Comparison of ENCODE assay signal across 10 cellular contexts in the genomic region with DNA sequence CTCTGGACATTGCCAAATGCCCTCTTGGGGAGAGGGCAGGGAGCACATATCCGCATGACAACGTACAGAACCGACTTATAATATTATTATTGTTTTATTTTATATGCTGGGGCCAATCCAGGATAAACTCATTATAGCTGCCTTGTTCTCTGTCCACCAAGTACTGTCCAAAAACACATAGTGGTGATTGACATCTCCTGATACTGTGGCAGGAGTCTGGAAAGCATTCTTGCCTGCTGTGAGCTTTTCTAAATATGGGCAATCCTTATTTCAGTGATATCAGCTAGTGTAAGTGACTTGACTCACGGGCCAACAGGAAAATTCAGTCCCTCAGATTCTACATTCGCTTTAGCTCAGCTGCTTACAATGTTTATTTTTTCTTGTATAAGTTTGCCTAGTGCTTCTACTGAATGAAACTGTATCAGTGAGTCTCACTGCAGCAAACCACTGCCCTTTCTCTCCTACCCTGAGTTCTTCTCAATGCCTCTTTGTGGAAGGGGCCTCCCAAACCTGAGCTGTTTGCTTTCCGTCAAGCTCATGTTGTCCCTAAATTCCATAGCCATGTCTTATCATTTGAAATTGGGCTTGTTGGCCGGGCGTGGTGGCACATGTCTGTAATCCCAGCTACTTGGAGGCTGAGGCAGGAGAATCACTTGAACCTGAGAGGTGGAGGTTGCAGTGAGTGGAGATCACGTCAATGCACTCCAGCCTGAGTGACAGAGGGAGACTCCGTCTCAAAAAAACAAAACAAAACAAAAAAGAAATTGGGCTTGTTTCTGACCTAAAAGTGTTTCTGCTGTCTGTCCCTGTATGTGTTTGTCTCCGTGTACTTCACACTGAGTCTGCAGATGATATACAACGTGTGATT. TPM values are rescaled to one million over a fixed set of nuclear protein-coding genes. Genes with fewer than 3 reads are reported as not detected.
A peak's percentile ranks its signal among the peaks of the same experiment; 100 is the strongest.
DNase-seq lines count a peak whose midpoint lies in the region; FAIRE-seq and TF ChIP-seq lines count a peak whose summit lies in the region.
"Had no signal": no experiment of that assay in that cellular context is flagged by ENCODE, and none has a peak within 500 bp of the region (broad histone marks: within the 10 kb centered on the region; RNA-seq: fewer than 3 reads in every experiment).

No MANE protein-coding gene starts in this region.

- H2AFZ ChIP-seq in H1 (ENCODE audit: low read length) (0 out of 2 replicates have a peak overlapping the region, but pooled peaks have one; percentile 27), neuron (ENCODE audit: low read depth, low read length) (peak overlapping the region; percentile 84)

- H3K27me3 ChIP-seq in H1 (replicated peaks in 1 of 4; ENCODE audit: control insufficient read depth in 3 of 4, extremely low read depth in 1 of 4, insufficient read depth in 3 of 4, low read length in 3 of 4) (no peaks in the 10 kb centered on the region), neuron (ENCODE audit: insufficient read depth, low read length) (no peaks in the 10 kb centered on the region)

- no peak for FAIRE-seq in H1 (lab: Jason Lieb, UNC)
- FAIRE-seq in urothelium cell line (lab: Jason Lieb, UNC), result no peak

- peaks cover 3% of the 10 kb centered on the region; the same call in 1 of the 2 replicates for H3K79me1 ChIP-seq in H1 (ENCODE audit: low read depth, low read length)

- H3K4me3 ChIP-seq in H1 (ENCODE audit: extremely low read depth in 1 of 4, insufficient read depth in 2 of 4, low read depth in 3 of 4, low read length in 4 of 4) (no peak overlapping the region), neuron (ENCODE audit: low read length) (no peak overlapping the region)

- no peak overlapping the region for H4K91ac ChIP-seq in H1 (replicated peaks; ENCODE audit: insufficient read length, low read length)

- H3K79me2 ChIP-seq in H1 (ENCODE audit: control insufficient read depth in 1 of 2, insufficient read depth in 2 of 2, low read length in 2 of 2), result peaks cover 6 to 23% of the 10 kb centered on the region in 2 experiments

- DNase-seq in AG08396 (ENCODE audit: low spot score) (peak; percentile 43), HFFc6 (no peak), H1 (ENCODE audit: low read depth in 1 of 2, low spot score in 2 of 2) (no peak), urothelium cell line (ENCODE audit: low spot score) (no peak), RPMI8226 (no peak), HuH-7 (ENCODE audit: low spot score) (no peak), HUDEP-2 (lab: John Stamatoyannopoulos, UW; ENCODE audit: unreplicated experiment in 76 of 76) (no peak)
- DNase-seq: caudate nucleus, NCI-H1105 treated with DMSO at 0.1 percent for 48 hours had no signal

- peaks cover 4% of the 10 kb centered on the region; the same call in 1 of the 2 replicates for H3K23me2 ChIP-seq in H1 (ENCODE audit: low read depth, low read length)

- CTCF ChIA-PET in H1 (lab: Charles Lee; ENCODE audit: partially characterized antibody), result interaction anchor here (0.8 to 2.4 kb wide), 6 partner anchors 10 to 131 kb away, joined by 3 to 9 read pairs (median 4); no protein-coding TSS in a partner anchor

- H2BK12ac ChIP-seq in H1 (ENCODE audit: low read depth, low read length), result no peak overlapping the region

- no peak overlapping the region for H3K27ac ChIP-seq in H1 (ENCODE audit: low read depth, low read length)

- no peak for TF ChIP-seq EP300 in H1 (IDR thresholded peaks at IDR 0.05; ENCODE audit: borderline replicate concordance in 1 of 2, low read depth in 2 of 2, low read length in 2 of 2)

- H3K4me1 Mint-ChIP-seq in HFFc6 (ENCODE audit: low read depth), result peaks cover 49% of the 10 kb centered on the region

- H2BK20ac ChIP-seq in H1 (ENCODE audit: low read length), result no peak overlapping the region

- H2AK5ac ChIP-seq in H1 (ENCODE audit: low read depth, low read length), result no peak overlapping the region

- no peak overlapping the region for H2BK5ac ChIP-seq in H1 (ENCODE audit: low read depth, low read length)

- H2BK15ac ChIP-seq in H1 (ENCODE audit: low read length), result no peak overlapping the region; the same call in 1 of the 2 replicates

- H3K4me1 ChIP-seq in H1 (replicated peaks in 1 of 4; ENCODE audit: control insufficient read depth in 3 of 4, insufficient read depth in 4 of 4, low read length in 3 of 4), result peaks cover 3 to 12% (median 8%) of the 10 kb centered on the region in 4 experiments; a peak in 6 of 7 replicates
- peaks cover 23% of the 10 kb centered on the region for H3K4me1 ChIP-seq in neuron (ENCODE audit: insufficient read depth, low read length)

- H3K14ac ChIP-seq in H1 (ENCODE audit: insufficient read length), result no peak overlapping the region

- H4K5ac ChIP-seq in H1 (ENCODE audit: insufficient read length, low read depth, low read length), result no peak overlapping the region

- no peak for TF ChIP-seq RAD21 in H1 (IDR thresholded peaks at IDR 0.05 in 1 of 2, conservative IDR thresholded peaks at IDR 0.05 in 1 of 2; ENCODE audit: low read depth in 2 of 2, low read length in 2 of 2)

- peak overlapping the region; percentile 93; the same call in 1 of the 2 replicates for H3K27ac Mint-ChIP-seq in HFFc6

- peak overlapping the region in 1 of 2 experiments; percentile 76; a peak in 1 of 4 replicates for H3K4me2 ChIP-seq in H1 (ENCODE audit: insufficient read depth in 1 of 2, low read depth in 2 of 2, low read length in 2 of 2)

- no peak overlapping the region for H4K8ac ChIP-seq in H1 (ENCODE audit: extremely low read depth, insufficient read depth, low read length)

- TF ChIP-seq CTCF in HFFc6 (IDR thresholded peaks at IDR 0.05) (no peak), H1 (IDR thresholded peaks at IDR 0.05; ENCODE audit: control extremely low read depth in 1 of 3, insufficient read depth in 1 of 3, low read depth in 1 of 3, low read length in 3 of 3) (no peak)

- no peak overlapping the region for H3K56ac ChIP-seq in H1 (replicated peaks; ENCODE audit: insufficient read length, low read depth, low read length)

- peaks cover 1 to 3% of the 10 kb centered on the region in 2 experiments for H4K20me1 ChIP-seq in H1 (replicated peaks in 1 of 2; ENCODE audit: control insufficient read depth in 1 of 2, insufficient read depth in 2 of 2, low read length in 2 of 2)

- H3K9me3 ChIP-seq in H1 (ENCODE audit: insufficient read depth in 2 of 2, low read depth in 1 of 2, low read length in 1 of 2) (no peaks in the 10 kb centered on the region), neuron (ENCODE audit: low read length) (no peaks in the 10 kb centered on the region)

- no peak overlapping the region for H3K9ac ChIP-seq in H1 (replicated peaks in 1 of 4; ENCODE audit: extremely low read depth in 1 of 4, low read depth in 3 of 4, low read length in 3 of 4)

- H3K18ac ChIP-seq in H1 (ENCODE audit: extremely low read depth, low read length), result no peak overlapping the region

- 0 out of 2 replicates have a peak, but pooled peaks cover 6% of the 10 kb centered on the region for H3K36me3 Mint-ChIP-seq in HFFc6 (ENCODE audit: low read depth)

- peaks cover 2% of the 10 kb centered on the region; the same call in 1 of the 2 replicates for H3K27me3 Mint-ChIP-seq in HFFc6 (ENCODE audit: insufficient read depth)

- H2BK120ac ChIP-seq in H1 (replicated peaks; ENCODE audit: low read depth, low read length), result no peak overlapping the region

- H3K9me3 Mint-ChIP-seq in HFFc6, result peaks cover 11% of the 10 kb centered on the region; the same call in 1 of the 2 replicates

- peak overlapping the region; percentile 89; the same call in 1 of the 2 replicates for H3K4me3 Mint-ChIP-seq in HFFc6

- H3K36me3 ChIP-seq in H1 (ENCODE audit: control insufficient read depth in 2 of 4, insufficient read depth in 4 of 4, low read length in 3 of 4), result no peaks in the 10 kb centered on the region
- no peaks in the 10 kb centered on the region for H3K36me3 ChIP-seq in neuron (ENCODE audit: insufficient read depth, low read length)

- TF ChIP-seq POLR2A in H1 (IDR thresholded peaks at IDR 0.05; ENCODE audit: control extremely low read depth in 1 of 2, low read depth in 2 of 2, low read length in 2 of 2), result no peak

- 88% methylated on average over 12 of the region's 12 CpGs; no CpG with 5 or more reads in 1 of the 2 experiments for WGBS in H1 (ENCODE audit: extremely low coverage in 1 of 2, insufficient coverage in 1 of 2, insufficient read length in 1 of 2, insufficient replicate concordance in 2 of 2, low coverage in 1 of 2, low lambda C conversion rate in 2 of 2, missing lambda C conversion rate in 1 of 2), 2 experiments

- no peak overlapping the region for H3K4ac ChIP-seq in H1 (replicated peaks; ENCODE audit: insufficient read length, low read depth, low read length)

- POLR2A ChIA-PET in H1 (lab: Charles Lee; ENCODE audit: partially characterized antibody), result interaction anchor here (1.5 to 2.6 kb wide), 2 partner anchors 13 to 26 kb away, joined by 3 to 17 read pairs; no protein-coding TSS in a partner anchor

- H3K23ac ChIP-seq in H1 (ENCODE audit: insufficient read length), result no peak overlapping the region

TF ChIP-seq in H1, 55 proteins besides CTCF, POLR2A, EP300 and RAD21:
- TF ChIP-seq TBP (IDR thresholded peaks at IDR 0.05; ENCODE audit: low read depth, low read length) (no peak), CBX8 (IDR thresholded peaks at IDR 0.05; ENCODE audit: borderline replicate concordance, low read depth, low read length) (no peak), SIRT6 (IDR thresholded peaks at IDR 0.05; ENCODE audit: low read length) (no peak), CTBP2 (IDR thresholded peaks at IDR 0.05; ENCODE audit: borderline replicate concordance, insufficient read depth, insufficient read length, low read length) (no peak), CHD2 (IDR thresholded peaks at IDR 0.05; ENCODE audit: low read length) (no peak), POU5F1 (IDR thresholded peaks at IDR 0.05; ENCODE audit: low read depth, low read length) (no peak), RNF2 (IDR thresholded peaks at IDR 0.05; ENCODE audit: borderline replicate concordance, low read depth, low read length, missing control alignments, poor library complexity, severe bottlenecking) (no peak), TCF12 (IDR thresholded peaks at IDR 0.05; ENCODE audit: low read depth, low read length) (no peak)
- TF ChIP-seq, protein P1, sequence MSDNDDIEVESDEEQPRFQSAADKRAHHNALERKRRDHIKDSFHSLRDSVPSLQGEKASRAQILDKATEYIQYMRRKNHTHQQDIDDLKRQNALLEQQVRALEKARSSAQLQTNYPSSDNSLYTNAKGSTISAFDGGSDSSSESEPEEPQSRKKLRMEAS (IDR thresholded peaks at IDR 0.05), result no peak

RNA-seq across cellular contexts. Expression of a gene that starts 1.6 kb away (rescaled TPM):
- total RNA-seq in HFFc6 (2021; fragmentation: NEBNext Ultra II Directional; extraction: Animal tissue kit (Norgen Biotek cat#: 25700)), result 10 to 100 TPM; 20.7 to 32.7 (median 29.5) TPM
- 227 and 228 TPM in 2 replicates for total RNA-seq in H1 (2021; fragmentation: NEBNext Ultra II Directional; extraction: Animal tissue kit (Norgen Biotek cat#: 25700))
- 103 and 149 TPM in 2 replicates for polyA plus RNA-seq in H1 (2011; rRNA removed)
- 211 TPM for polyA plus RNA-seq in H1 (2011; cell fraction: cytosol; rRNA removed)
- 80.4 TPM for polyA plus RNA-seq in H1 (2011; cell fraction: nucleus; rRNA removed)
- polyA plus RNA-seq in H1 (2012, experiment 1 of 2), result 255 to 315 TPM (median 276 TPM) in 4 replicates
- polyA plus RNA-seq in H1 (2012, experiment 2 of 2), result 227 TPM
- polyA plus RNA-seq in H1 (2013, experiment 1 of 2), result 118 TPM
- 127 TPM for polyA plus RNA-seq in H1 (2013, experiment 2 of 2)
- 89.9 and 98.2 TPM in 2 replicates for polyA minus RNA-seq in H1 (2011; rRNA and poly(A)+ RNA removed)
- 50.3 TPM for polyA minus RNA-seq in H1 (2011; cell fraction: cytosol; rRNA and poly(A)+ RNA removed)
- 71.4 TPM for polyA minus RNA-seq in H1 (2011; cell fraction: nucleus; rRNA and poly(A)+ RNA removed)
